Comparison of ENCODE assay signal across 11 cellular contexts in genomic region chr4:147828361-147828760, GRCh38.
DNase-seq lines count a peak whose midpoint lies in the region; ATAC-seq and TF ChIP-seq lines count a peak whose summit lies in the region.
"Had no signal": no experiment of that assay in that cellular context is flagged by ENCODE, and none has a peak within 500 bp of the region (broad histone marks: within the 10 kb centered on the region; RNA-seq: fewer than 3 reads in every experiment).

No MANE protein-coding gene starts in this region.

- no peaks in the 10 kb centered on the region for H4K20me1 ChIP-seq in IMR-90 (ENCODE audit: insufficient read depth, low read length)
- H4K20me1 ChIP-seq in hepatocyte (ENCODE audit: insufficient read depth, poor library complexity, severe bottlenecking), result no peaks in the 10 kb centered on the region

- H3K27ac ChIP-seq in IMR-90 (ENCODE audit: insufficient read depth, low read length) (no peak overlapping the region), hepatocyte (peak overlapping the region; percentile 94), thyroid gland (peak overlapping the region in 2 of 3 donors; percentile 83 to 85), body of pancreas (no peak overlapping the region)

- H3K9me3 ChIP-seq in IMR-90 (ENCODE audit: control insufficient read depth, insufficient read depth, low read length), result peaks cover 5% of the 10 kb centered on the region; the same call in 1 of the 2 replicates
- H3K9me3 ChIP-seq in hepatocyte (ENCODE audit: low read depth), result no peaks in the 10 kb centered on the region
- H3K9me3 ChIP-seq in thyroid gland, result no peaks in the 10 kb centered on the region
- H3K9me3 ChIP-seq in body of pancreas, result no peaks in the 10 kb centered on the region

- in situ Hi-C loops in IMR-90 (cut with MboI; ENCODE audit: low sequenced_read_pairs), result no loop called here

- BruUV-seq in IMR-90 (replicated peaks; lab: Mats Ljungman, UMichigan), result no TSS peak

- H2BK15ac ChIP-seq in IMR-90 (ENCODE audit: low read depth, low read length), result no peak overlapping the region

- no peak overlapping the region for H2AK5ac ChIP-seq in IMR-90 (ENCODE audit: low read depth, low read length)

- intact Hi-C loops in IMR-90 (cut with micrococcal nuclease) (no loop called here), thyroid gland (cut with DNase I) (no loop called here), body of pancreas (cut with DNase I) (no loop called here)

- ATAC-seq in IMR-90 (ENCODE audit: low read depth) (peak; percentile 9; the same call in 1 of the 2 replicates), body of pancreas (no peak), GM19395 (IDR thresholded peaks at IDR 0.05; ENCODE audit: unreplicated experiment) (no peak)

- no peak overlapping the region for H3K14ac ChIP-seq in IMR-90 (replicated peaks; ENCODE audit: low read depth, low read length)

- dilution Hi-C loops in IMR-90 (cut with HindIII; ENCODE audit: low sequenced_read_pairs, unreplicated experiment), result no loop called here

- no peak overlapping the region for H2AK9ac ChIP-seq in IMR-90 (replicated peaks; ENCODE audit: low read depth, low read length, poor library complexity)

- H3K18ac ChIP-seq in IMR-90 (ENCODE audit: low read depth, low read length), result peak overlapping the region; percentile 15; the same call in 1 of the 2 replicates

- H3K27me3 ChIP-seq in IMR-90 (ENCODE audit: control insufficient read depth, insufficient read depth, low read length), result no peaks in the 10 kb centered on the region
- H3K27me3 ChIP-seq in hepatocyte, result no peaks in the 10 kb centered on the region
- no peaks in the 10 kb centered on the region for H3K27me3 ChIP-seq in thyroid gland
- H3K27me3 ChIP-seq in body of pancreas, result no peaks in the 10 kb centered on the region

- DNase-seq in IMR-90 (peak; percentile 56), amniotic epithelial cell (ENCODE audit: low read depth) (peak; percentile 89), hepatocyte (ENCODE audit: low spot score) (no peak), thyroid gland (no peak), body of pancreas (no peak), pons (ENCODE audit: low spot score) (no peak)
- DNase-seq: activated CD4-positive, alpha-beta T cell treated with anti-CD3 and anti-CD28 coated beads, Interleukin-2, amount 50 U/mL, for 1 hour; activated naive CD4-positive, alpha-beta T cell; NCI-H1417; NCI-H82 had no signal

- H3K4ac ChIP-seq in IMR-90 (ENCODE audit: low read depth, low read length), result no peak overlapping the region

- peaks cover 2% of the 10 kb centered on the region for H3K79me2 ChIP-seq in hepatocyte

- no peak overlapping the region for H4K5ac ChIP-seq in IMR-90 (ENCODE audit: low read depth, low read length)

- H3K56ac ChIP-seq in IMR-90 (ENCODE audit: extremely low read depth, insufficient read depth, low read length), result no peak overlapping the region

- no peak overlapping the region for H2BK20ac ChIP-seq in IMR-90 (ENCODE audit: low read depth, low read length)

- H4K8ac ChIP-seq in IMR-90 (ENCODE audit: low read depth in 2 of 2, low read length in 2 of 2), result peak overlapping the region in 1 of 2 experiments; percentile 2; a peak in 1 of 4 replicates

- TF ChIP-seq RAD21 in IMR-90 (IDR thresholded peaks at IDR 0.05; ENCODE audit: low read length), result no peak

- no peak overlapping the region for H2BK120ac ChIP-seq in IMR-90 (ENCODE audit: low read depth, low read length)

- H3K79me1 ChIP-seq in IMR-90 (ENCODE audit: low read depth in 1 of 2, low read length in 2 of 2), result peaks cover 28 to 60% of the 10 kb centered on the region in 2 experiments

- POLR2A ChIA-PET in IMR-90 (lab: Charles Lee; ENCODE audit: unreplicated experiment), result interaction anchor here (0.6 kb wide), 1 partner anchor 14 kb away, joined by 3 read pairs; no protein-coding TSS in a partner anchor

- no peak overlapping the region for H3K4me2 ChIP-seq in IMR-90 (ENCODE audit: low read depth, low read length)
- H3K4me2 ChIP-seq in hepatocyte, result no peak overlapping the region

- no peak for TF ChIP-seq POLR2A in IMR-90 (IDR thresholded peaks at IDR 0.05; ENCODE audit: low read depth, low read length)
- no peak for TF ChIP-seq POLR2A in thyroid gland (IDR thresholded peaks at IDR 0.05)
- TF ChIP-seq POLR2A in body of pancreas (IDR thresholded peaks at IDR 0.05), result no peak

- CTCF ChIA-PET in IMR-90 (lab: Yijun Ruan, JAX), result interaction anchor here (0.7 kb wide), 1 partner anchor 95 kb away, joined by 3 read pairs; no protein-coding TSS in a partner anchor

- no peak overlapping the region for H4K91ac ChIP-seq in IMR-90 (ENCODE audit: insufficient read depth, low read depth, low read length)

- no CpG with 5 or more reads among the region's 3 CpGs for WGBS in IMR-90 (ENCODE audit: extremely low coverage in 2 of 2, insufficient read length in 1 of 2), 2 experiments
- 94% methylated on average over 3 of the region's 3 CpGs for WGBS in hepatocyte (ENCODE audit: low lambda C conversion rate, missing lambda C conversion rate)
- WGBS in thyroid gland, 2 donors, result 85 to 92% methylated on average over 3 of the region's 3 CpGs
- 71 to 82% methylated on average over 3 of the region's 3 CpGs for WGBS in body of pancreas, 2 donors

- H3K4me1 ChIP-seq in IMR-90 (ENCODE audit: control insufficient read depth, insufficient read depth, low read length), result peaks cover 21% of the 10 kb centered on the region
- H3K4me1 ChIP-seq in hepatocyte (ENCODE audit: insufficient read depth), result peaks cover 28% of the 10 kb centered on the region
- peaks cover 16 to 41% of the 10 kb centered on the region in 2 donors for H3K4me1 ChIP-seq in thyroid gland
- H3K4me1 ChIP-seq in body of pancreas, result peaks cover 69% of the 10 kb centered on the region

- no peak overlapping the region for H3K23ac ChIP-seq in IMR-90 (ENCODE audit: low read depth, low read length)

- no peak overlapping the region for H3K4me3 ChIP-seq in IMR-90 (ENCODE audit: insufficient read depth, low read depth, low read length)
- no peak overlapping the region for H3K4me3 ChIP-seq in hepatocyte
- no peak overlapping the region for H3K4me3 ChIP-seq in thyroid gland (replicated peaks in 1 of 3)
- no peak overlapping the region for H3K4me3 ChIP-seq in body of pancreas

- no peak overlapping the region for H2AFZ ChIP-seq in IMR-90 (replicated peaks; ENCODE audit: low read length, poor library complexity)
- H2AFZ ChIP-seq in hepatocyte, result no peak overlapping the region

- TF ChIP-seq CTCF in IMR-90 (conservative IDR thresholded peaks at IDR 0.05; ENCODE audit: low read depth, low read length) (no peak), hepatocyte (IDR thresholded peaks at IDR 0.05; ENCODE audit: poor library complexity) (no peak), thyroid gland (IDR thresholded peaks at IDR 0.05) (no peak), body of pancreas (IDR thresholded peaks at IDR 0.05) (no peak)

- peaks cover 21% of the 10 kb centered on the region for H3K9me1 ChIP-seq in IMR-90 (ENCODE audit: insufficient read depth, low read length)

- H2BK5ac ChIP-seq in IMR-90 (ENCODE audit: low read depth, low read length, poor library complexity, severe bottlenecking), result no peak overlapping the region

- peaks cover 9% of the 10 kb centered on the region for H3K36me3 ChIP-seq in IMR-90 (ENCODE audit: control insufficient read depth, insufficient read depth, low read length)
- H3K36me3 ChIP-seq in hepatocyte (replicated peaks; ENCODE audit: insufficient read depth, low read depth), result no peaks in the 10 kb centered on the region
- no peaks in the 10 kb centered on the region for H3K36me3 ChIP-seq in thyroid gland
- no peaks in the 10 kb centered on the region for H3K36me3 ChIP-seq in body of pancreas (replicated peaks in 1 of 2; ENCODE audit: insufficient read depth in 1 of 2, low read depth in 2 of 2)

- no peaks in the 10 kb centered on the region for H3K9me2 ChIP-seq in hepatocyte (replicated peaks; ENCODE audit: insufficient read depth)

- H3K9ac ChIP-seq in IMR-90 (ENCODE audit: low read depth, low read length), result no peak overlapping the region

TF ChIP-seq in IMR-90, 13 proteins besides CTCF, POLR2A, EP300 and RAD21:
- TF ChIP-seq CEBPB (IDR thresholded peaks at IDR 0.05; ENCODE audit: low read depth, low read length) (peak; percentile 50; the same call in 1 of the 2 replicates), ELK1 (IDR thresholded peaks at IDR 0.05; ENCODE audit: borderline replicate concordance, low read depth, low read length) (no peak), SMC3 (IDR thresholded peaks at IDR 0.05; ENCODE audit: low read depth, low read length) (no peak)

Comparison
In these comparisons a context has a peak if more than half of its experiments do, and no peak if none do; other contexts are left out.
1. DNase-seq: peak in IMR-90 (single experiment) and amniotic epithelial cell (single experiment); none in hepatocyte (single experiment), thyroid gland (0 of 2), body of pancreas (0 of 4) and pons (single experiment).
2. H3K27ac ChIP-seq: peak in hepatocyte (single experiment) and thyroid gland (2 of 3); none in IMR-90 (single experiment) and body of pancreas (0 of 4).